8 cellular contexts compared by ENCODE assay signal in genomic region chr9:136885950-136886578, GRCh38. TPM values are rescaled to one million over a fixed set of nuclear protein-coding genes. Genes with fewer than 3 reads are reported as not detected.
A peak's percentile ranks its signal among the peaks of the same experiment; 100 is the strongest.
DNase-seq lines count a peak whose midpoint lies in the region; TF ChIP-seq lines count a peak whose summit lies in the region.

A gene with protein sequence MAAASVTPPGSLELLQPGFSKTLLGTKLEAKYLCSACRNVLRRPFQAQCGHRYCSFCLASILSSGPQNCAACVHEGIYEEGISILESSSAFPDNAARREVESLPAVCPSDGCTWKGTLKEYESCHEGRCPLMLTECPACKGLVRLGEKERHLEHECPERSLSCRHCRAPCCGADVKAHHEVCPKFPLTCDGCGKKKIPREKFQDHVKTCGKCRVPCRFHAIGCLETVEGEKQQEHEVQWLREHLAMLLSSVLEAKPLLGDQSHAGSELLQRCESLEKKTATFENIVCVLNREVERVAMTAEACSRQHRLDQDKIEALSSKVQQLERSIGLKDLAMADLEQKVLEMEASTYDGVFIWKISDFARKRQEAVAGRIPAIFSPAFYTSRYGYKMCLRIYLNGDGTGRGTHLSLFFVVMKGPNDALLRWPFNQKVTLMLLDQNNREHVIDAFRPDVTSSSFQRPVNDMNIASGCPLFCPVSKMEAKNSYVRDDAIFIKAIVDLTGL (plus strand): TSS chr9:136886516. CDS start chr9:136898741, 12,225 bp downstream.

- H3K4me3 ChIP-seq in effector memory CD4-positive, alpha-beta T cell (ENCODE audit: insufficient read depth, low read depth, low read length, poor library complexity, severe bottlenecking), result peak within 1 kb of the TSS; percentile 70

- no peak for TF ChIP-seq CTCF in GM20000 (IDR thresholded peaks at IDR 0.05; ENCODE audit: extremely low read depth, missing control alignments)

- H3K4me1 ChIP-seq in effector memory CD4-positive, alpha-beta T cell (ENCODE audit: control insufficient read depth, insufficient read depth, low read length, poor library complexity, severe bottlenecking), result peaks cover 41% of the 10 kb centered on the region

- no peaks in the 10 kb centered on the region for H3K9me3 ChIP-seq in effector memory CD4-positive, alpha-beta T cell (ENCODE audit: control insufficient read depth, low read length)

- H3K36me3 ChIP-seq in effector memory CD4-positive, alpha-beta T cell (ENCODE audit: control insufficient read depth, insufficient read depth, low read length), result peaks cover 7% of the 10 kb centered on the region

- DNase-seq in COLO668 (lab: John Stamatoyannopoulos, UW; ENCODE audit: unreplicated experiment), result peak; percentile 98
- DNase-seq in GM20000 (ENCODE audit: low spot score), result peak; percentile 100
- peak; percentile 99 for DNase-seq in HT-29 (ENCODE audit: low spot score)
- DNase-seq in NK-92 treated with Interleukin-12 subunit alpha and Interleukin-12 subunit beta, amount 100 ng/mL, for 24 hours (lab: John Stamatoyannopoulos, UW), result peak; percentile 93
- peak; percentile 99 for DNase-seq in activated CD8-positive, alpha-beta memory T cell treated with anti-CD3 and anti-CD28 coated beads for 24 hours
- peak; percentile 93 to 96 (median 94) for DNase-seq in effector memory CD4-positive, alpha-beta T cell
- peak; percentile 98 for DNase-seq in medulla oblongata (ENCODE audit: extremely low spot score)
- peak; percentile 93 to 96 (median 96) for DNase-seq in stimulated activated CD4-positive, alpha-beta T cell treated with anti-CD3 and anti-CD28 coated beads, TNF-alpha, amount 100 ng/mL, for 48 hours (ENCODE audit: low read depth in 3 of 3)

- no peaks in the 10 kb centered on the region for H3K27me3 ChIP-seq in effector memory CD4-positive, alpha-beta T cell (replicated peaks; ENCODE audit: control insufficient read depth, insufficient read depth, low read length, poor library complexity, severe bottlenecking)

- peak within 1 kb of the TSS; percentile 95 for H3K27ac ChIP-seq in effector memory CD4-positive, alpha-beta T cell (ENCODE audit: insufficient read depth, low read length, poor library complexity, severe bottlenecking)

RNA-seq across cellular contexts. Expression of the gene that starts here (rescaled TPM):
- total RNA-seq in HT-29 (2014; rRNA removed; shearing (Covaris generic)), result 36.4 and 36.7 TPM in 2 replicates

Comparison
In these comparisons a context has a peak if more than half of its experiments do, and no peak if none do; other contexts are left out.
1. Peak in every context shown above with its lines: DNase-seq, H3K4me3 ChIP-seq and H3K27ac ChIP-seq.